ENCODE assay signal across 33 cellular contexts in the genomic region with DNA sequence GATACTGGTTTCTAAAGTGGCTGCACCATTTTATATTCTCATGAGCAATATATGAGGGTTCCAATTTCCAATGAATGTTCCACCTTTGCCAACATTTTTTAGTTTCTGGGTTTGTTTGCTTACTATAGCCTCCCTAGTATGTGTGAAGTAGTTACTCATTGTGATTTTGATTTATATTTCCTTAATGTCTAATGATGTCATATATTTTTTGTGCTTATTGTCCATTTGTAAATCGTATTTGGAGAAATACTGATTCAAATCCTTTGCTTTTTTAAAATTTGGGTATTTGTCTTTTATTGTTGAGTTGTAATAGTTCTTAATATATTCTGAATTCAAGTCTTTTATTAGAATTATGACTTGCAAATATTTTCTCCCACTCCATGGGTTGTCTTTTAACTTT.
"Had no signal": no experiment of that assay in that cellular context is flagged by ENCODE, and none has a peak within 500 bp of the region (broad histone marks: within the 10 kb centered on the region; RNA-seq: fewer than 3 reads in every experiment).

No MANE protein-coding gene starts in this region.

- DNase-seq: activated effector memory CD4-positive, alpha-beta T cell treated with anti-CD3 and anti-CD28 coated beads, Interleukin-2, amount 50 U/mL, for 16 hours; activated effector memory CD4-positive, alpha-beta T cell treated with Interleukin-2 at 50 U/mL for 16 hours; activated gamma-delta T cell; activated naive CD4-positive, alpha-beta T cell; activated naive CD4-positive, alpha-beta T cell treated with anti-CD3 and anti-CD28 coated beads for 36 hours; activated naive CD4-positive, alpha-beta T cell treated with anti-CD3 and anti-CD28 coated beads, Interleukin-2, amount 10 ng/mL, durations not matched to agents 7 days and 5 days; activated naive CD4-positive, alpha-beta T cell treated with anti-CD3 and anti-CD28 coated beads, Interleukin-2, amount 50 U/mL, for 16 hours; activated naive CD4-positive, alpha-beta T cell treated with Interleukin-2 at 50 U/mL for 16 hours; activated naive CD8-positive, alpha-beta T cell treated with anti-CD3 and anti-CD28 coated beads for 36 hours; activated naive CD8-positive, alpha-beta T cell treated with anti-CD3 and anti-CD28 coated beads, Interleukin-2, amount 10 ng/mL, durations not matched to agents 7 days and 5 days; activated naive CD8-positive, alpha-beta T cell treated with anti-CD3 and anti-CD28 coated beads, Interleukin-2, amount 50 U/mL, for 24 hours; activated T-cell treated with anti-CD3 and anti-CD28 coated beads, Interleukin-2, amount 50 U/mL, for 1 hour; activated T-cell treated with anti-CD3 and anti-CD28 coated beads, Interleukin-2, amount 50 U/mL, for 24 hours; activated T-cell treated with anti-CD3 and anti-CD28 coated beads, Interleukin-2, amount 50 U/mL, for 4 hours; activated T-cell treated with anti-CD3 and anti-CD28 coated beads, Interleukin-2, amount 50 U/mL, for 48 hours; activated T-cell treated with anti-CD3 and anti-CD28 coated beads, Interleukin-2, amount 50 U/mL, for 72 hours; adrenal gland; amniotic stem cell; amygdala; anterior cingulate cortex; aorta; body of pancreas; brain microvascular endothelial cell; caudate nucleus; central memory CD4-positive, alpha-beta T cell; cerebellar nuclear complex had no signal

- H3K9me3 ChIP-seq: adrenal gland, ascending aorta, body of pancreas, breast epithelium had no signal

- H3K4me3 ChIP-seq: adrenal gland, ascending aorta, body of pancreas, breast epithelium, cardiac muscle cell had no signal

- H3K27me3 ChIP-seq: adrenal gland, ascending aorta, body of pancreas, brain microvascular endothelial cell, breast epithelium, cardiac muscle cell had no signal

- FAIRE-seq: astrocyte, bronchial epithelial cell had no signal

- H3K36me3 ChIP-seq: adrenal gland, ascending aorta, brain microvascular endothelial cell, breast epithelium, cardiac muscle cell had no signal

- ATAC-seq: activated naive CD4-positive, alpha-beta T cell treated with anti-CD3 and anti-CD28 coated beads, Interleukin-2, amount 50 U/mL, for 72 hours; activated naive CD8-positive, alpha-beta T cell treated with anti-CD3 and anti-CD28 coated beads, Interleukin-2, amount 50 U/mL, for 24 hours; activated T-cell treated with anti-CD3 and anti-CD28 coated beads, Interleukin-2, amount 50 U/mL, for 4 hours; activated T-cell treated with anti-CD3 and anti-CD28 coated beads, Interleukin-2, amount 50 U/mL, for 72 hours; activated T-helper 17 cell treated with anti-CD3 and anti-CD28 coated beads, Interleukin-2, amount 50 U/mL, for 72 hours; body of pancreas had no signal

- H3K4me1 ChIP-seq: adrenal gland, ascending aorta, breast epithelium had no signal

- H3K27ac ChIP-seq: adrenal gland, ascending aorta, body of pancreas, brain microvascular endothelial cell, breast epithelium, cardiac muscle cell had no signal
